1 cellular context compared by ENCODE assay signal in the genomic region with DNA sequence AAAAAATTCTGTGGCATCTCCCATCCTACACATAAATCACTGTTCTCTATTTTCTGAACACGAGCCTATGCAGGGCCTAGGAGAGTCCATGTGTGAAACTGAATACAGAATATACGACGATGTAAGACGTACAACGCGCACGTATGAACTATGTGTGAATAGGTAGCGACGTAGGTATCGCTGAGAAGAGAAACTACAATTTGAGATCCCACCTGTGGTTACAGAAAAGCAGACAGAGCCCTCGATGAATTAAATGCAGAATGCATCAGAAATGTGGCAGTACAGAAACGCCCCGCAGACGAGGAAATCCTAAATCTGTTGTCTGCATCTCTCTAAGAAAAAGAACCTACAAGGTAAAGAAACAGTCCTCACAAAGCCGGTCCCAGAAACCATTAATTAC.
TF ChIP-seq lines count a peak whose summit lies in the region.

No MANE protein-coding gene starts in this region.

TF ChIP-seq in WTC11, 78 proteins besides CTCF, POLR2A, EP300 and RAD21 (continued from another document):
- TF ChIP-seq, protein P1, sequence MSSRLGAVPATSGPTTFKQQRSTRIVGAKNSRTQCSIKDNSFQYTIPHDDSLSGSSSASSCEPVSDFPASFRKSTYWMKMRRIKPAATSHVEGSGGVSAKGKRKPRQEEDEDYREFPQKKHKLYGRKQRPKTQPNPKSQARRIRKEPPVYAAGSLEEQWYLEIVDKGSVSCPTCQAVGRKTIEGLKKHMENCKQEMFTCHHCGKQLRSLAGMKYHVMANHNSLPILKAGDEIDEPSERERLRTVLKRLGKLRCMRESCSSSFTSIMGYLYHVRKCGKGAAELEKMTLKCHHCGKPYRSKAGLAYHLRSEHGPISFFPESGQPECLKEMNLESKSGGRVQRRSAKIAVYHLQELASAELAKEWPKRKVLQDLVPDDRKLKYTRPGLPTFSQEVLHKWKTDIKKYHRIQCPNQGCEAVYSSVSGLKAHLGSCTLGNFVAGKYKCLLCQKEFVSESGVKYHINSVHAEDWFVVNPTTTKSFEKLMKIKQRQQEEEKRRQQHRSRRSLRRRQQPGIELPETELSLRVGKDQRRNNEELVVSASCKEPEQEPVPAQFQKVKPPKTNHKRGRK (CRISPR knock-in tag; IDR thresholded peaks at IDR 0.05; ENCODE audit: borderline replicate concordance) = no peak
- TF ChIP-seq, protein P2, sequence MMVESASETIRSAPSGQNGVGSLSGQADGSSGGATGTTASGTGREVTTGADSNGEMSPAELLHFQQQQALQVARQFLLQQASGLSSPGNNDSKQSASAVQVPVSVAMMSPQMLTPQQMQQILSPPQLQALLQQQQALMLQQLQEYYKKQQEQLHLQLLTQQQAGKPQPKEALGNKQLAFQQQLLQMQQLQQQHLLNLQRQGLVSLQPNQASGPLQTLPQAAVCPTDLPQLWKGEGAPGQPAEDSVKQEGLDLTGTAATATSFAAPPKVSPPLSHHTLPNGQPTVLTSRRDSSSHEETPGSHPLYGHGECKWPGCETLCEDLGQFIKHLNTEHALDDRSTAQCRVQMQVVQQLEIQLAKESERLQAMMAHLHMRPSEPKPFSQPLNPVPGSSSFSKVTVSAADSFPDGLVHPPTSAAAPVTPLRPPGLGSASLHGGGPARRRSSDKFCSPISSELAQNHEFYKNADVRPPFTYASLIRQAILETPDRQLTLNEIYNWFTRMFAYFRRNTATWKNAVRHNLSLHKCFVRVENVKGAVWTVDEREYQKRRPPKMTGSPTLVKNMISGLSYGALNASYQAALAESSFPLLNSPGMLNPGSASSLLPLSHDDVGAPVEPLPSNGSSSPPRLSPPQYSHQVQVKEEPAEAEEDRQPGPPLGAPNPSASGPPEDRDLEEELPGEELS (CRISPR knock-in tag; IDR thresholded peaks at IDR 0.05) = no peak
- TF ChIP-seq ZNF232 (CRISPR knock-in tag; IDR thresholded peaks at IDR 0.05) (no peak), NFATC4 (CRISPR knock-in tag; IDR thresholded peaks at IDR 0.05) (no peak), MXD4 (CRISPR knock-in tag; IDR thresholded peaks at IDR 0.05; ENCODE audit: borderline replicate concordance) (no peak), EMX1 (CRISPR knock-in tag; IDR thresholded peaks at IDR 0.05) (no peak), ZNF138 (CRISPR knock-in tag; conservative IDR thresholded peaks at IDR 0.05) (no peak), ZNF317 (CRISPR knock-in tag; IDR thresholded peaks at IDR 0.05; ENCODE audit: borderline replicate concordance, low read depth) (no peak), ATF1 (CRISPR knock-in tag; IDR thresholded peaks at IDR 0.05) (no peak), ZBTB21 (CRISPR knock-in tag; IDR thresholded peaks at IDR 0.05; ENCODE audit: borderline replicate concordance) (no peak), ZNF416 (CRISPR knock-in tag; IDR thresholded peaks at IDR 0.05) (no peak)
- TF ChIP-seq, protein P3, sequence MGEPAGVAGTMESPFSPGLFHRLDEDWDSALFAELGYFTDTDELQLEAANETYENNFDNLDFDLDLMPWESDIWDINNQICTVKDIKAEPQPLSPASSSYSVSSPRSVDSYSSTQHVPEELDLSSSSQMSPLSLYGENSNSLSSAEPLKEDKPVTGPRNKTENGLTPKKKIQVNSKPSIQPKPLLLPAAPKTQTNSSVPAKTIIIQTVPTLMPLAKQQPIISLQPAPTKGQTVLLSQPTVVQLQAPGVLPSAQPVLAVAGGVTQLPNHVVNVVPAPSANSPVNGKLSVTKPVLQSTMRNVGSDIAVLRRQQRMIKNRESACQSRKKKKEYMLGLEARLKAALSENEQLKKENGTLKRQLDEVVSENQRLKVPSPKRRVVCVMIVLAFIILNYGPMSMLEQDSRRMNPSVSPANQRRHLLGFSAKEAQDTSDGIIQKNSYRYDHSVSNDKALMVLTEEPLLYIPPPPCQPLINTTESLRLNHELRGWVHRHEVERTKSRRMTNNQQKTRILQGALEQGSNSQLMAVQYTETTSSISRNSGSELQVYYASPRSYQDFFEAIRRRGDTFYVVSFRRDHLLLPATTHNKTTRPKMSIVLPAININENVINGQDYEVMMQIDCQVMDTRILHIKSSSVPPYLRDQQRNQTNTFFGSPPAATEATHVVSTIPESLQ (CRISPR knock-in tag; IDR thresholded peaks at IDR 0.05) = no peak
- TF ChIP-seq, protein P4, sequence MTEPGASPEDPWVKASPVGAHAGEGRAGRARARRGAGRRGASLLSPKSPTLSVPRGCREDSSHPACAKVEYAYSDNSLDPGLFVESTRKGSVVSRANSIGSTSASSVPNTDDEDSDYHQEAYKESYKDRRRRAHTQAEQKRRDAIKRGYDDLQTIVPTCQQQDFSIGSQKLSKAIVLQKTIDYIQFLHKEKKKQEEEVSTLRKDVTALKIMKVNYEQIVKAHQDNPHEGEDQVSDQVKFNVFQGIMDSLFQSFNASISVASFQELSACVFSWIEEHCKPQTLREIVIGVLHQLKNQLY (CRISPR knock-in tag; IDR thresholded peaks at IDR 0.05) = no peak
